8 cellular contexts compared by ENCODE assay signal in genomic region chr2:197432527-197432926, GRCh38. TPM values are rescaled to one million over a fixed set of nuclear protein-coding genes. Genes with fewer than 3 reads are reported as not detected.
DNase-seq lines count a peak whose midpoint lies in the region; ATAC-seq, FAIRE-seq and TF ChIP-seq lines count a peak whose summit lies in the region.
"Not testable (repeated sequence)": the region's sequence is repeated elsewhere in the genome, so short reads cannot be mapped to it uniquely, and the experiment has no call there.

No MANE protein-coding gene starts in this region.

- H3K18ac ChIP-seq in H1 (ENCODE audit: extremely low read depth, low read length): not testable (repeated sequence)

- peaks cover 13 to 25% of the 10 kb centered on the region in 2 experiments for H4K20me1 ChIP-seq in H1 (replicated peaks in 1 of 2; ENCODE audit: control insufficient read depth in 1 of 2, insufficient read depth in 2 of 2, low read length in 2 of 2)
- H4K20me1 ChIP-seq in HepG2 (ENCODE audit: insufficient read depth, low read length): peaks cover 65% of the 10 kb centered on the region
- H4K20me1 ChIP-seq in osteoblast (ENCODE audit: insufficient read depth, low read length): peaks cover 58% of the 10 kb centered on the region

- H2BK15ac ChIP-seq in H1 (ENCODE audit: low read length): not testable (repeated sequence)

- H3K23me2 ChIP-seq in H1 (ENCODE audit: low read depth, low read length): not testable (repeated sequence)

- H2AK5ac ChIP-seq in H1 (ENCODE audit: low read depth, low read length): not testable (repeated sequence)

- peak overlapping the region; percentile 61 to 91; a peak in 3 of 4 replicates for H3K4me2 ChIP-seq in H1 (ENCODE audit: insufficient read depth in 1 of 2, low read depth in 2 of 2, low read length in 2 of 2)
- H3K4me2 ChIP-seq in HepG2 (ENCODE audit: low read depth, low read length): peak overlapping the region; percentile 98
- peak overlapping the region; percentile 94 for H3K4me2 ChIP-seq in osteoblast (ENCODE audit: insufficient read depth, low read length)

- H3K79me1 ChIP-seq in H1 (ENCODE audit: low read depth, low read length): not testable (repeated sequence)

- H3K27ac ChIP-seq in CD8-positive, alpha-beta memory T cell (ENCODE audit: low read depth, low read length); H1 (ENCODE audit: low read depth, low read length); HepG2 (ENCODE audit: extremely low read length, insufficient read depth, low read length); osteoblast (ENCODE audit: low read depth, low read length); upper lobe of right lung: not testable (repeated sequence)

- not testable (repeated sequence) for H2BK20ac ChIP-seq in H1 (ENCODE audit: low read length)

- H3K9me3 ChIP-seq in CD8-positive, alpha-beta memory T cell (ENCODE audit: low read length); T-helper 17 cell (ENCODE audit: control insufficient read depth, low read length, poor library complexity, severe bottlenecking); H1 (ENCODE audit: insufficient read depth in 2 of 2, low read depth in 1 of 2, low read length in 1 of 2); HepG2 (ENCODE audit: low read length); osteoblast (ENCODE audit: low read depth, low read length); upper lobe of right lung: not testable (repeated sequence)

- H3K4ac ChIP-seq in H1 (replicated peaks; ENCODE audit: insufficient read length, low read depth, low read length): not testable (repeated sequence)

- H3K79me2 ChIP-seq in H1 (ENCODE audit: control insufficient read depth in 1 of 2, insufficient read depth in 2 of 2, low read length in 2 of 2) (peaks cover 71 to 84% of the 10 kb centered on the region in 2 experiments), HepG2 (ENCODE audit: insufficient read depth, low read length) (peaks cover 88% of the 10 kb centered on the region), osteoblast (ENCODE audit: insufficient read depth, low read length) (peaks cover 82% of the 10 kb centered on the region)

- not testable (repeated sequence) for H4K91ac ChIP-seq in H1 (replicated peaks; ENCODE audit: insufficient read length, low read length)

- intact Hi-C loops in HepG2 (cut with micrococcal nuclease; ENCODE audit: unreplicated experiment); upper lobe of right lung (cut with DNase I): not testable (repeated sequence)

- not testable (repeated sequence) for H2BK5ac ChIP-seq in H1 (ENCODE audit: low read depth, low read length)

- not testable (repeated sequence) for TF ChIP-seq CTCF in H1 (IDR thresholded peaks at IDR 0.05; ENCODE audit: control extremely low read depth in 1 of 3, insufficient read depth in 1 of 3, low read depth in 1 of 3, low read length in 3 of 3); HepG2 (CRISPR knock-in tag; IDR thresholded peaks at IDR 0.05); osteoblast (IDR thresholded peaks at IDR 0.05; ENCODE audit: extremely low read depth, low read depth, low read length); upper lobe of right lung (IDR thresholded peaks at IDR 0.05)

- not testable (repeated sequence) for DNase-seq in CD8-positive, alpha-beta memory T cell; T-helper 17 cell; H1 (ENCODE audit: low read depth in 1 of 2, low spot score in 2 of 2); HepG2 (ENCODE audit: low spot score); osteoblast (ENCODE audit: insufficient read length, low spot score, missing footprints); upper lobe of right lung
- DNase-seq in KBM-7: peak; percentile 17

- peaks cover 0 to 48% (median 3%) of the 10 kb centered on the region in 3 donors for H3K36me3 Mint-ChIP-seq in CD8-positive, alpha-beta memory T cell
- H3K36me3 Mint-ChIP-seq in T-helper 17 cell (ENCODE audit: low read depth); activated naive CD8-positive, alpha-beta T cell: not testable (repeated sequence)

- WGBS in H1 (ENCODE audit: extremely low coverage in 1 of 2, insufficient coverage in 1 of 2, insufficient read length in 1 of 2, insufficient replicate concordance in 2 of 2, low coverage in 1 of 2, low lambda C conversion rate in 2 of 2, missing lambda C conversion rate in 1 of 2), 2 experiments: 88% methylated on average over 6 of the region's 6 CpGs; no CpG with 5 or more reads in 1 of the 2 experiments
- 59% methylated on average over 6 of the region's 6 CpGs for WGBS in HepG2 (ENCODE audit: low lambda C conversion rate)

- not testable (repeated sequence) for ATAC-seq in T-helper 17 cell, HepG2, upper lobe of right lung

- not testable (repeated sequence) for H3K9ac ChIP-seq in H1 (replicated peaks in 1 of 4; ENCODE audit: extremely low read depth in 1 of 4, low read depth in 3 of 4, low read length in 3 of 4)
- peak overlapping the region; percentile 100 for H3K9ac ChIP-seq in HepG2 (ENCODE audit: insufficient read depth, low read depth, low read length)

- H3K4me1 ChIP-seq in CD8-positive, alpha-beta memory T cell (ENCODE audit: insufficient read depth, low read length): peaks cover 65% of the 10 kb centered on the region
- H3K4me1 ChIP-seq in H1 (replicated peaks in 1 of 4; ENCODE audit: control insufficient read depth in 3 of 4, insufficient read depth in 4 of 4, low read length in 3 of 4): not testable (repeated sequence)
- H3K4me1 ChIP-seq in HepG2 (ENCODE audit: insufficient read depth, low read length) (peaks cover 75% of the 10 kb centered on the region), osteoblast (ENCODE audit: insufficient read depth, low read length) (peaks cover 31% of the 10 kb centered on the region), upper lobe of right lung (peaks cover 54% of the 10 kb centered on the region)

- not testable (repeated sequence) for TF ChIP-seq RAD21 in H1 (IDR thresholded peaks at IDR 0.05 in 1 of 2, conservative IDR thresholded peaks at IDR 0.05 in 1 of 2; ENCODE audit: low read depth in 2 of 2, low read length in 2 of 2); HepG2 (CRISPR knock-in tag; IDR thresholded peaks at IDR 0.05)

- CTCF ChIA-PET in CD8-positive, alpha-beta memory T cell (lab: Charles Lee): interaction anchor here (1.2 kb wide), 1 partner anchor 67 kb away, joined by 3 read pairs; the partner anchor contains the start of genes HSPD1 and HSPE1
- CTCF ChIA-PET in H1 (lab: Charles Lee; ENCODE audit: partially characterized antibody); HepG2 (lab: Yijun Ruan, JAX; ENCODE audit: low intra/inter-chr PET ratio, low total read pairs): not testable (repeated sequence)

- H2BK12ac ChIP-seq in H1 (ENCODE audit: low read depth, low read length): not testable (repeated sequence)

- TF ChIP-seq EP300 in H1 (IDR thresholded peaks at IDR 0.05; ENCODE audit: borderline replicate concordance in 1 of 2, low read depth in 2 of 2, low read length in 2 of 2); HepG2 (IDR thresholded peaks at IDR 0.05; ENCODE audit: low read depth in 2 of 2, low read length in 2 of 2); HepG2 (CRISPR knock-in tag; IDR thresholded peaks at IDR 0.05; ENCODE audit: borderline replicate concordance): not testable (repeated sequence)

- BruUV-seq in HepG2 (replicated peaks; lab: Mats Ljungman, UMichigan): not testable (repeated sequence)

- in situ Hi-C loops in KBM-7 (cut with MboI; ENCODE audit: low pct_unique_long_range_greater_than_20kb, low sequenced_read_pairs); HepG2 (cut with HindIII; ENCODE audit: extremely low pct_ligation_motif_present, low pct_unique_long_range_greater_than_20kb): not testable (repeated sequence)

- not testable (repeated sequence) for H3K9me3 Mint-ChIP-seq in CD8-positive, alpha-beta memory T cell; activated naive CD8-positive, alpha-beta T cell (ENCODE audit: low read depth)

- POLR2A ChIA-PET in CD8-positive, alpha-beta memory T cell (lab: Charles Lee): interaction anchor here (1.2 to 5.5 kb wide), 3 partner anchors 20 to 83 kb away, joined by 4 to 97 read pairs (median 6); partner anchors contain the start of genes COQ10B and MOB4
- POLR2A ChIA-PET in H1 (lab: Charles Lee; ENCODE audit: partially characterized antibody): interaction anchor here (0.6 to 2.4 kb wide), 11 partner anchors 8 to 66 kb away, joined by 3 to 8 read pairs (median 4); partner anchors contain the start of gene COQ10B
- POLR2A ChIA-PET in HepG2 (lab: Yijun Ruan, JAX): interaction anchor here (2.5 to 14.3 kb wide), 3 partner anchors 19 to 67 kb away, joined by 6 to 306 read pairs (median 12); partner anchors contain the start of genes COQ10B, HSPD1 and HSPE1

- not testable (repeated sequence) for H2AFZ ChIP-seq in H1 (ENCODE audit: low read length); HepG2 (ENCODE audit: low read length); osteoblast (ENCODE audit: low read length)

- not testable (repeated sequence) for FAIRE-seq in H1 (lab: Jason Lieb, UNC); HepG2 (lab: Jason Lieb, UNC)

- peak overlapping the region; percentile 95 to 100 (median 100) for H3K4me3 Mint-ChIP-seq in CD8-positive, alpha-beta memory T cell
- H3K4me3 Mint-ChIP-seq in T-helper 17 cell: peak overlapping the region; percentile 97
- peak overlapping the region; percentile 97 for H3K4me3 Mint-ChIP-seq in activated naive CD8-positive, alpha-beta T cell

- H3K4me1 Mint-ChIP-seq in CD8-positive, alpha-beta memory T cell: peaks cover 74 to 81% (median 80%) of the 10 kb centered on the region in 3 donors
- H3K4me1 Mint-ChIP-seq in T-helper 17 cell: peaks cover 54% of the 10 kb centered on the region
- H3K4me1 Mint-ChIP-seq in activated naive CD8-positive, alpha-beta T cell (ENCODE audit: low read depth): peaks cover 70% of the 10 kb centered on the region

- not testable (repeated sequence) for H2BK120ac ChIP-seq in H1 (replicated peaks; ENCODE audit: low read depth, low read length)

- not testable (repeated sequence) for H3K23ac ChIP-seq in H1 (ENCODE audit: insufficient read length)

- not testable (repeated sequence) for H3K56ac ChIP-seq in H1 (replicated peaks; ENCODE audit: insufficient read length, low read depth, low read length)

- H3K14ac ChIP-seq in H1 (ENCODE audit: insufficient read length): not testable (repeated sequence)

- H4K5ac ChIP-seq in H1 (ENCODE audit: insufficient read length, low read depth, low read length): not testable (repeated sequence)

- not testable (repeated sequence) for H3K36me3 ChIP-seq in CD8-positive, alpha-beta memory T cell (ENCODE audit: insufficient read depth, low read length); H1 (ENCODE audit: control insufficient read depth in 2 of 4, insufficient read depth in 4 of 4, low read length in 3 of 4); osteoblast (ENCODE audit: insufficient read depth, low read length); upper lobe of right lung
- peaks cover 1 to 15% of the 10 kb centered on the region in 2 experiments; a peak in 3 of 5 replicates for H3K36me3 ChIP-seq in HepG2 (replicated peaks in 1 of 2; ENCODE audit: control insufficient read depth in 1 of 2, insufficient read depth in 2 of 2, low read length in 2 of 2)

- not testable (repeated sequence) for TF ChIP-seq POLR2A in H1 (IDR thresholded peaks at IDR 0.05; ENCODE audit: control extremely low read depth in 1 of 2, low read depth in 2 of 2, low read length in 2 of 2); HepG2 (IDR thresholded peaks at IDR 0.05; ENCODE audit: insufficient read depth in 1 of 2, low read depth in 2 of 2, low read length in 2 of 2)

- H4K8ac ChIP-seq in H1 (ENCODE audit: extremely low read depth, insufficient read depth, low read length): not testable (repeated sequence)

- H3K27me3 Mint-ChIP-seq in CD8-positive, alpha-beta memory T cell; T-helper 17 cell; activated naive CD8-positive, alpha-beta T cell: not testable (repeated sequence)

- H3K27ac Mint-ChIP-seq in CD8-positive, alpha-beta memory T cell: peak overlapping the region; percentile 22 to 100 (median 64)
- peak overlapping the region; percentile 100 for H3K27ac Mint-ChIP-seq in T-helper 17 cell
- peak overlapping the region; percentile 96 for H3K27ac Mint-ChIP-seq in activated naive CD8-positive, alpha-beta T cell

- not testable (repeated sequence) for H3K4me3 ChIP-seq in CD8-positive, alpha-beta memory T cell (ENCODE audit: low read length)
- H3K4me3 ChIP-seq in H1 (ENCODE audit: extremely low read depth in 1 of 4, insufficient read depth in 2 of 4, low read depth in 3 of 4, low read length in 4 of 4): peak overlapping the region in 2 of 4 experiments; percentile 83 to 99; a peak in 1 of 8 replicates
- H3K4me3 ChIP-seq in HepG2 (replicated peaks in 1 of 3; ENCODE audit: insufficient read depth in 1 of 3, low read depth in 2 of 3, low read length in 3 of 3): peak overlapping the region; percentile 86 to 99 (median 99); a peak in 5 of 6 replicates
- H3K4me3 ChIP-seq in osteoblast (ENCODE audit: insufficient read depth, low read length): peak overlapping the region; percentile 97
- peak overlapping the region; percentile 74 for H3K4me3 ChIP-seq in upper lobe of right lung

- H3K27me3 ChIP-seq in CD8-positive, alpha-beta memory T cell (ENCODE audit: insufficient read depth, low read length, poor library complexity, severe bottlenecking); H1 (replicated peaks in 1 of 4; ENCODE audit: control insufficient read depth in 3 of 4, extremely low read depth in 1 of 4, insufficient read depth in 3 of 4, low read length in 3 of 4); HepG2 (ENCODE audit: control insufficient read depth in 1 of 2, insufficient read depth in 2 of 2, low read length in 2 of 2); osteoblast (ENCODE audit: insufficient read depth, low read length); upper lobe of right lung: not testable (repeated sequence)

RNA-seq across cellular contexts. Expression of gene SF3B1, which starts 2.3 kb away (rescaled TPM):
- total RNA-seq in CD8-positive, alpha-beta memory T cell: 100 to 1,000 TPM; 281 to 287 TPM
- 153 TPM for polyA plus RNA-seq in CD8-positive, alpha-beta memory T cell
- 100 to 1,000 TPM; 454 to 510 TPM for total RNA-seq in T-helper 17 cell
- total RNA-seq in H1 (2021; fragmentation: NEBNext Ultra II Directional; extraction: Animal tissue kit (Norgen Biotek cat#: 25700)): 294 and 320 TPM in 2 replicates
- polyA plus RNA-seq in H1 (2011; rRNA removed): 189 and 403 TPM in 2 replicates
- polyA plus RNA-seq in H1 (2011; cell fraction: cytosol; rRNA removed): 286 TPM
- 226 TPM for polyA plus RNA-seq in H1 (2011; cell fraction: nucleus; rRNA removed)
- polyA plus RNA-seq in H1 (2012, experiment 1 of 2): 258 to 408 TPM (median 296 TPM) in 4 replicates
- polyA plus RNA-seq in H1 (2012, experiment 2 of 2): 11.0 TPM
- polyA plus RNA-seq in H1 (2013, experiment 1 of 2): 175 TPM
- 166 TPM for polyA plus RNA-seq in H1 (2013, experiment 2 of 2)
- polyA minus RNA-seq in H1 (2011; rRNA and poly(A)+ RNA removed): 526 and 935 TPM in 2 replicates
- polyA minus RNA-seq in H1 (2011; cell fraction: cytosol; rRNA and poly(A)+ RNA removed): 141 TPM
- 366 TPM for polyA minus RNA-seq in H1 (2011; cell fraction: nucleus; rRNA and poly(A)+ RNA removed)
- 387 and 499 TPM in 2 replicates for total RNA-seq in HepG2 (2016; rRNA removed; fragmentation: Illumina TruSeq; extraction: Trizol)
- 16.2 and 16.5 TPM in 2 replicates for total RNA-seq in HepG2 (2016; cell fraction: cytosol; rRNA removed; fragmentation: Illumina TruSeq; extraction: Trizol; ENCODE audit: low read depth)
- 367 and 489 TPM in 2 replicates for total RNA-seq in HepG2 (2016; cell fraction: insoluble cytoplasmic fraction; rRNA removed; fragmentation: Illumina TruSeq; extraction: Trizol)
- 49.3 and 53.4 TPM in 2 replicates for total RNA-seq in HepG2 (2016; cell fraction: membrane; rRNA removed; fragmentation: Illumina TruSeq; extraction: Trizol)
- total RNA-seq in HepG2 (2016; cell fraction: nucleus; rRNA removed; fragmentation: Illumina TruSeq; extraction: Trizol): 418 and 502 TPM in 2 replicates
- polyA plus RNA-seq in HepG2 (2011; rRNA removed): 677 and 750 TPM in 2 replicates
- 115 and 183 TPM in 2 replicates for polyA plus RNA-seq in HepG2 (2011; cell fraction: cytosol; rRNA removed)
- 1,965 and 2,535 TPM in 2 replicates for polyA plus RNA-seq in HepG2 (2011; cell fraction: nucleus; rRNA removed)
- 375 and 468 TPM in 2 replicates for polyA plus RNA-seq in HepG2 (2012)
- polyA plus RNA-seq in HepG2 (2016; cell fraction: cytosol; fragmentation: Illumina TruSeq; extraction: Trizol; ENCODE audit: low read depth): 9.7 and 15.8 TPM in 2 replicates
- 424 and 448 TPM in 2 replicates for polyA plus RNA-seq in HepG2 (2016; cell fraction: insoluble cytoplasmic fraction; fragmentation: Illumina TruSeq; extraction: Trizol; ENCODE audit: low read depth)
- 27.7 and 44.3 TPM in 2 replicates for polyA plus RNA-seq in HepG2 (2016; cell fraction: membrane; fragmentation: Illumina TruSeq; extraction: Trizol; ENCODE audit: low read depth)
- 790 and 818 TPM in 2 replicates for polyA plus RNA-seq in HepG2 (2016; cell fraction: nucleus; fragmentation: Illumina TruSeq; extraction: Trizol; ENCODE audit: insufficient read depth, low read depth)
- 198 and 376 TPM in 2 replicates for polyA minus RNA-seq in HepG2 (2011; rRNA and poly(A)+ RNA removed; ENCODE audit: low replicate concordance)
- polyA minus RNA-seq in HepG2 (2011; cell fraction: cytosol; rRNA and poly(A)+ RNA removed): 123 TPM in 2 replicates
- polyA minus RNA-seq in HepG2 (2011; cell fraction: nucleus; rRNA and poly(A)+ RNA removed): 1,412 and 1,821 TPM in 2 replicates
- total RNA-seq in osteoblast: 241 and 253 TPM in 2 replicates
- 252 TPM for total RNA-seq in upper lobe of right lung

RNA-seq across cellular contexts. Expression of gene COQ10B, which starts 20.8 kb away (rescaled TPM):
- total RNA-seq in CD8-positive, alpha-beta memory T cell: 10 to 100 TPM; 23.4 to 23.7 TPM
- 42.6 TPM for polyA plus RNA-seq in CD8-positive, alpha-beta memory T cell
- total RNA-seq in T-helper 17 cell (10 to 100 TPM; 50.8 to 54.9 TPM), HepG2 (2016; rRNA removed; fragmentation: Illumina TruSeq; extraction: Trizol) (34.9 and 41.8 TPM in 2 replicates), osteoblast (43.9 and 48.1 TPM in 2 replicates), upper lobe of right lung (26.5 TPM)
- total RNA-seq in H1 (2021; fragmentation: NEBNext Ultra II Directional; extraction: Animal tissue kit (Norgen Biotek cat#: 25700)): 17.0 and 17.3 TPM in 2 replicates
- polyA plus RNA-seq in H1 (2011; rRNA removed) (1.7 and 1.9 TPM in 2 replicates), HepG2 (2011; rRNA removed) (4.2 and 4.6 TPM in 2 replicates)
- polyA plus RNA-seq in H1 (2011; cell fraction: cytosol; rRNA removed): 3.1 TPM
- polyA plus RNA-seq in H1 (2011; cell fraction: nucleus; rRNA removed): 1.0 TPM
- polyA plus RNA-seq in H1 (2012, experiment 1 of 2): 7.1 to 15.7 TPM (median 9.8 TPM) in 4 replicates
- 2.0 TPM for polyA plus RNA-seq in H1 (2012, experiment 2 of 2)
- 9.7 TPM for polyA plus RNA-seq in H1 (2013, experiment 1 of 2)
- polyA plus RNA-seq in H1 (2013, experiment 2 of 2): 10.2 TPM
- polyA minus RNA-seq in H1 (2011; rRNA and poly(A)+ RNA removed): 2.0 and 4.4 TPM in 2 replicates
- 3.2 TPM for polyA minus RNA-seq in H1 (2011; cell fraction: cytosol; rRNA and poly(A)+ RNA removed)
- polyA minus RNA-seq in H1 (2011; cell fraction: nucleus; rRNA and poly(A)+ RNA removed): 7.4 TPM
- 13.9 and 15.1 TPM in 2 replicates for total RNA-seq in HepG2 (2016; cell fraction: cytosol; rRNA removed; fragmentation: Illumina TruSeq; extraction: Trizol; ENCODE audit: low read depth)
- 36.3 and 46.6 TPM in 2 replicates for total RNA-seq in HepG2 (2016; cell fraction: insoluble cytoplasmic fraction; rRNA removed; fragmentation: Illumina TruSeq; extraction: Trizol)
- total RNA-seq in HepG2 (2016; cell fraction: membrane; rRNA removed; fragmentation: Illumina TruSeq; extraction: Trizol): 27.0 and 28.4 TPM in 2 replicates
- total RNA-seq in HepG2 (2016; cell fraction: nucleus; rRNA removed; fragmentation: Illumina TruSeq; extraction: Trizol): 17.9 and 20.6 TPM in 2 replicates
- polyA plus RNA-seq in HepG2 (2011; cell fraction: cytosol; rRNA removed): 2.2 and 4.2 TPM in 2 replicates
- polyA plus RNA-seq in HepG2 (2011; cell fraction: nucleus; rRNA removed): 2.8 and 3.0 TPM in 2 replicates
- 15.3 and 22.1 TPM in 2 replicates for polyA plus RNA-seq in HepG2 (2012)
- polyA plus RNA-seq in HepG2 (2016; cell fraction: cytosol; fragmentation: Illumina TruSeq; extraction: Trizol; ENCODE audit: low read depth): 3.0 and 3.1 TPM in 2 replicates
- 36.5 and 43.5 TPM in 2 replicates for polyA plus RNA-seq in HepG2 (2016; cell fraction: insoluble cytoplasmic fraction; fragmentation: Illumina TruSeq; extraction: Trizol; ENCODE audit: low read depth)
- polyA plus RNA-seq in HepG2 (2016; cell fraction: membrane; fragmentation: Illumina TruSeq; extraction: Trizol; ENCODE audit: low read depth): 6.5 and 8.6 TPM in 2 replicates
- polyA plus RNA-seq in HepG2 (2016; cell fraction: nucleus; fragmentation: Illumina TruSeq; extraction: Trizol; ENCODE audit: insufficient read depth, low read depth): 16.1 and 16.4 TPM in 2 replicates
- 2.2 and 8.1 TPM in 2 replicates for polyA minus RNA-seq in HepG2 (2011; rRNA and poly(A)+ RNA removed; ENCODE audit: low replicate concordance)
- polyA minus RNA-seq in HepG2 (2011; cell fraction: cytosol; rRNA and poly(A)+ RNA removed): 6.9 and 8.3 TPM in 2 replicates
- polyA minus RNA-seq in HepG2 (2011; cell fraction: nucleus; rRNA and poly(A)+ RNA removed): 25.2 and 29.4 TPM in 2 replicates
